Comparison of ENCODE assay signal across 8 cellular contexts in the genomic region with DNA sequence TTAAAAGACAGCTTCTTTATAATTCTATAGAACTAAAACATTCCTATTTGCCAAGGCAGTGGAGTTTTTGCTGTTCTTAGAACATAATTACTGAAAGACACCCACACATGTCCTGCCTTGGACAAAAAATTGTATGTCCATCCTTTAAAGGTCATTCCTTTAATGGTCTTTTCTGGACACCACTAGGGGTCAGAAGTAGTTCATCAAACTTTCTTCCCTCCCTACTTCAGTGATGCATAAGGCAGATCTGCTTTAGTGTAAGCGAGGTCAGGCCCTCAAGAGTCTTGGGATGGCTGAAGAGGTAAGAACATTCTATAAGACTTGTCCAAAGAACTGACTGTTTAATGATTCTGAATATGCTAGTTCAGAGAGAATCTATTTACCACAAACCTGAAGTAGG. TPM values are rescaled to one million over a fixed set of nuclear protein-coding genes. Genes with fewer than 3 reads are reported as not detected.
DNase-seq lines count a peak whose midpoint lies in the region; ATAC-seq and TF ChIP-seq lines count a peak whose summit lies in the region.

No MANE protein-coding gene starts in this region.

- DNase-seq in MG63 (peak; percentile 23), mammary epithelial cell (peak; percentile 58), posterior vena cava (ENCODE audit: low spot score) (no peak)
- no peak for DNase-seq in activated T-cell treated with anti-CD3 and anti-CD28 coated beads, Interleukin-2, amount 50 U/mL, for 24 hours

- dilution Hi-C loops in mammary epithelial cell (cut with HindIII; ENCODE audit: low sequenced_read_pairs), result loop anchor here (5.0 kb wide), 1 partner anchor 88 kb away; no protein-coding TSS in a partner anchor

- no peaks in the 10 kb centered on the region for H3K79me2 ChIP-seq in DOHH2 (ENCODE audit: control insufficient read depth, low read length)
- no peaks in the 10 kb centered on the region for H3K79me2 ChIP-seq in mammary epithelial cell (ENCODE audit: insufficient read depth, low read length)

- no peaks in the 10 kb centered on the region for H4K20me1 ChIP-seq in DOHH2 (ENCODE audit: control insufficient read depth, insufficient read depth, low read depth, low read length)
- H4K20me1 ChIP-seq in mammary epithelial cell (ENCODE audit: insufficient read depth, low read length), result no peaks in the 10 kb centered on the region

- H3K4me3 Mint-ChIP-seq in nephron, result no peak overlapping the region
- H3K4me3 Mint-ChIP-seq in activated T-cell treated with anti-CD3 and anti-CD28 coated beads, Interleukin-2, amount 50 U/mL, for 24 hours, result no peak overlapping the region

- CTCF ChIA-PET in mammary epithelial cell (lab: Charles Lee; ENCODE audit: low non-redundant PET), result no interaction called here

- no peaks in the 10 kb centered on the region for H3K4me1 ChIP-seq in DOHH2 (ENCODE audit: control insufficient read depth, low read length)
- H3K4me1 ChIP-seq in mammary epithelial cell (ENCODE audit: insufficient read depth, low read length), result no peaks in the 10 kb centered on the region

- H3K4me2 ChIP-seq in DOHH2 (ENCODE audit: low read length), result no peak overlapping the region
- H3K4me2 ChIP-seq in mammary epithelial cell (ENCODE audit: insufficient read depth, low read depth, low read length), result no peak overlapping the region

- in situ Hi-C loops in mammary epithelial cell (cut with MboI; ENCODE audit: low sequenced_read_pairs in 2 of 2), result loop anchor here in 1 of 2 donors (10.0 kb wide), 1 partner anchor 90 kb away; no protein-coding TSS in a partner anchor

- TF ChIP-seq CTCF in DOHH2 (IDR thresholded peaks at IDR 0.05; ENCODE audit: low read depth, low read length, poor library complexity, severe bottlenecking) (peak; percentile 26), mammary epithelial cell (conservative IDR thresholded peaks at IDR 0.05 in 1 of 2, IDR thresholded peaks at IDR 0.05 in 1 of 2; ENCODE audit: extremely low read depth in 1 of 2, insufficient read depth in 1 of 2, low read depth in 1 of 2, low read length in 2 of 2) (peak; percentile 66 to 67), nephron (IDR thresholded peaks at IDR 0.05; ENCODE audit: unreplicated experiment in 3 of 3) (peak; percentile 29 to 62 (median 43))

- H3K9me3 ChIP-seq in DOHH2 (ENCODE audit: control insufficient read depth, insufficient read depth, low read length) (no peaks in the 10 kb centered on the region), MG63 (no peaks in the 10 kb centered on the region), mammary epithelial cell (replicated peaks; ENCODE audit: insufficient read depth, low read length) (no peaks in the 10 kb centered on the region)

- H2AFZ ChIP-seq in mammary epithelial cell (ENCODE audit: low read depth, low read length), result no peak overlapping the region

- H3K4me3 ChIP-seq in DOHH2 (ENCODE audit: low read length) (no peak overlapping the region), MG63 (no peak overlapping the region), mammary epithelial cell (replicated peaks in 1 of 3; ENCODE audit: insufficient read depth in 1 of 3, low read depth in 2 of 3, low read length in 3 of 3) (no peak overlapping the region)

- ATAC-seq in GM19468 (IDR thresholded peaks at IDR 0.05; ENCODE audit: extremely low read depth, unreplicated experiment) (peak; percentile 51), GM18520 (IDR thresholded peaks at IDR 0.05; ENCODE audit: unreplicated experiment) (no peak)

- no peaks in the 10 kb centered on the region for H3K9me3 Mint-ChIP-seq in nephron
- H3K9me3 Mint-ChIP-seq in activated T-cell treated with anti-CD3 and anti-CD28 coated beads, Interleukin-2, amount 50 U/mL, for 24 hours, result no peaks in the 10 kb centered on the region

- no peak overlapping the region for H3K9ac ChIP-seq in mammary epithelial cell (ENCODE audit: insufficient read depth, low read length)

- H3K27ac ChIP-seq in DOHH2 (ENCODE audit: low read depth, low read length) (no peak overlapping the region), mammary epithelial cell (ENCODE audit: insufficient read depth, low read depth, low read length) (no peak overlapping the region)

- H3K36me3 ChIP-seq in DOHH2 (ENCODE audit: control insufficient read depth, low read length) (no peaks in the 10 kb centered on the region), MG63 (no peaks in the 10 kb centered on the region), mammary epithelial cell (ENCODE audit: insufficient read depth, low read length) (no peaks in the 10 kb centered on the region)

- H3K4me1 Mint-ChIP-seq in nephron, result no peaks in the 10 kb centered on the region
- H3K4me1 Mint-ChIP-seq in activated T-cell treated with anti-CD3 and anti-CD28 coated beads, Interleukin-2, amount 50 U/mL, for 24 hours (ENCODE audit: low read depth), result no peaks in the 10 kb centered on the region

- intact Hi-C loops in mammary epithelial cell (cut with micrococcal nuclease) (loop anchor here (1.0 to 10.0 kb wide), 6 partner anchors 87 to 604 kb away; a partner anchor contains a TSS), posterior vena cava (cut with DNase I) (loop anchor here (5.0 to 10.0 kb wide), 2 partner anchors 80 to 693 kb away; no protein-coding TSS in a partner anchor)

- no TSS peak for BruUV-seq in mammary epithelial cell (replicated peaks; lab: Mats Ljungman, UMichigan)

- H3K9me2 ChIP-seq in DOHH2 (replicated peaks; ENCODE audit: control insufficient read depth, low read length), result no peaks in the 10 kb centered on the region

- no peaks in the 10 kb centered on the region for H3F3A ChIP-seq in DOHH2 (ENCODE audit: control insufficient read depth, insufficient read depth)

- H3K36me3 Mint-ChIP-seq in nephron (ENCODE audit: low read depth), result no peaks in the 10 kb centered on the region
- H3K36me3 Mint-ChIP-seq in activated T-cell treated with anti-CD3 and anti-CD28 coated beads, Interleukin-2, amount 50 U/mL, for 24 hours (ENCODE audit: low read depth), result no peaks in the 10 kb centered on the region

- WGBS in mammary epithelial cell (ENCODE audit: low coverage, missing lambda C conversion rate), result 0% methylated on average over 1 of the region's 1 CpG

- H3K27me3 ChIP-seq in DOHH2 (ENCODE audit: control insufficient read depth, low read length) (no peaks in the 10 kb centered on the region), MG63 (no peaks in the 10 kb centered on the region), mammary epithelial cell (ENCODE audit: insufficient read depth, low read length) (no peaks in the 10 kb centered on the region)

- H3K27me3 Mint-ChIP-seq in nephron (ENCODE audit: low read depth), result no peaks in the 10 kb centered on the region
- H3K27me3 Mint-ChIP-seq in activated T-cell treated with anti-CD3 and anti-CD28 coated beads, Interleukin-2, amount 50 U/mL, for 24 hours, result peaks cover 1% of the 10 kb centered on the region

- no peak overlapping the region for H3K27ac Mint-ChIP-seq in nephron
- H3K27ac Mint-ChIP-seq in activated T-cell treated with anti-CD3 and anti-CD28 coated beads, Interleukin-2, amount 50 U/mL, for 24 hours, result no peak overlapping the region

RNA-seq across cellular contexts. Expression of a gene that starts 4.3 kb away (rescaled TPM):
- not detected in 2 replicates for total RNA-seq in MG63 (2014; rRNA removed; shearing (Covaris generic); ENCODE audit: low replicate concordance)
- total RNA-seq in mammary epithelial cell (not detected), posterior vena cava (not detected)
- polyA plus RNA-seq in mammary epithelial cell, result not detected
- not detected for polyA minus RNA-seq in mammary epithelial cell

RNA-seq across cellular contexts. Expression of a gene that starts 22.1 kb away (rescaled TPM):
- total RNA-seq in MG63 (2014; rRNA removed; shearing (Covaris generic); ENCODE audit: low replicate concordance), result not detected in 2 replicates
- total RNA-seq in mammary epithelial cell, result not detected
- polyA plus RNA-seq in mammary epithelial cell, result not detected
- not detected for polyA minus RNA-seq in mammary epithelial cell
- 1,000 to 10,000 TPM; 1,053 to 3,910 TPM for total RNA-seq in posterior vena cava

RNA-seq across cellular contexts. Expression of a gene that starts 29.5 kb away (rescaled TPM):
- total RNA-seq in MG63 (2014; rRNA removed; shearing (Covaris generic); ENCODE audit: low replicate concordance), result not detected in 2 replicates
- not detected for total RNA-seq in mammary epithelial cell
- polyA plus RNA-seq in mammary epithelial cell, result not detected
- polyA minus RNA-seq in mammary epithelial cell, result not detected
- 1 to 10 TPM; 1.4 to 4.8 TPM for total RNA-seq in posterior vena cava

RNA-seq across cellular contexts. Expression of a gene that starts 44.9 kb away (rescaled TPM):
- total RNA-seq in MG63 (2014; rRNA removed; shearing (Covaris generic); ENCODE audit: low replicate concordance), result not detected in 2 replicates
- total RNA-seq in mammary epithelial cell (not detected), posterior vena cava (not detected)
- not detected for polyA plus RNA-seq in mammary epithelial cell
- polyA minus RNA-seq in mammary epithelial cell, result not detected

RNA-seq across cellular contexts. Expression of a gene that starts 49.8 kb away (rescaled TPM):
- not detected in 2 replicates for total RNA-seq in MG63 (2014; rRNA removed; shearing (Covaris generic); ENCODE audit: low replicate concordance)
- not detected for total RNA-seq in mammary epithelial cell
- polyA plus RNA-seq in mammary epithelial cell, result not detected
- polyA minus RNA-seq in mammary epithelial cell, result not detected
- total RNA-seq in posterior vena cava, result under 1 TPM in 1 of 2 donors, not detected in 1; 0.71 TPM

Comparison
In these comparisons a context has a peak if more than half of its experiments do, and no peak if none do; other contexts are left out.
1. DNase-seq: peak in MG63 (single experiment) and mammary epithelial cell (single experiment); none in activated T-cell treated with anti-CD3 and anti-CD28 coated beads, Interleukin-2, amount 50 U/mL, for 24 hours (single experiment) and posterior vena cava (single experiment).
2. Peak in every context shown above with its lines, with median percentiles within 50 percentile points of each other: CTCF ChIP-seq.